In the genomic region with DNA sequence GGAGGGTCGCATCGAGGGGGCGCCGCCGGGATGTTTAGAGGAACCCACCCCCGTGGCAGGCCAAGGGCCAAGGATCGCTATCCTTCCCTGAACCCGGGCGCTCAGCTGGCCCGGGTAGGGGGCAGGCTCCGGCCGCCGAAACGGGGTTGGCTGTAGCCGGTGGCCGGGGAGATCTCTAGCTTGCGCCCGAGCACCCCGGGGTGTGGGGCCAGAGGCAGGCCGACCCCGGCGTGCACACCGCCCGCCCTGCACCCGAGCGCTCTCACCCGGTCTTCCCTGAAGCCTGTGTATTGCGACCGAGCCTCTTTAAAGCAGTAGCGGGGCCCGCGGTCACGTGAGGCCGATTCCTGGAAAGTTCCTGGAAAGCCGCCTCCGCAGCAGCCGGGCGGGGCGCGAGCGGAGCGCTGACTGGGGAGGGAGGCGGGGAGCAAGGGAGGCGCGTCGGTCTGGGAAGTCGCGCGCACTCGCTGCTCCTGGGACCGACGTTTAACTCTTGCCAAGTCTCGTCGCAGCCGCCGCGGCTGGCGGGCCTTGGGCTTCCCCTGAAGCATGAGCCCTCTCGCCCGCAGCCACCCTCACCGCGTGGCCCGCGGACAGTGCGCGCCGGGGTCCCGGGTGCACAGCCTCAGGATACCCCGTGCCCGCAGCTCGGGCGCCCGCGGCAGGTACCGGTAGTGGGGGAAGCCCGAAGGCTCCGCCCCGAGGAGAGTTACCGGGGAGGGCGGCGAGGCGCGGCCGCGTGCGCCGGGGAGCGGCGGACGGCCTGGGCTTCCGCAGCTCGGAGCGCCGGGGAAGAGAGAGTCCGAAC, we compare ENCODE assay signal across 8 cellular contexts. TPM values are rescaled to one million over a fixed set of nuclear protein-coding genes. Genes with fewer than 3 reads are reported as not detected.
DNase-seq lines count a peak whose midpoint lies in the region; ATAC-seq and TF ChIP-seq lines count a peak whose summit lies in the region.

No MANE protein-coding gene starts in this region.

- H3K36me3 Mint-ChIP-seq in nephron (ENCODE audit: low read depth) = peaks cover 30% of the 10 kb centered on the region

- H3K4me3 ChIP-seq in fibroblast of the aortic adventitia (ENCODE audit: low read depth, low read length) = peak overlapping the region; percentile 77

- H3K27me3 Mint-ChIP-seq in nephron (ENCODE audit: low read depth) = peaks cover 50% of the 10 kb centered on the region

- ATAC-seq in GM21526 (IDR thresholded peaks at IDR 0.05; ENCODE audit: low FRiP score, unreplicated experiment) = peak; percentile 53
- ATAC-seq in stimulated activated naive CD8-positive, alpha-beta T cell treated with anti-CD3 and anti-CD28 coated beads, Interleukin-15, Interleukin-2, amounts not matched to agents 100 U/mL and 50 U/mL, for 24 hours = peak; percentile 73

- TF ChIP-seq CTCF in fibroblast of the aortic adventitia (IDR thresholded peaks at IDR 0.05; ENCODE audit: insufficient read depth, low read length) (no peak), nephron (IDR thresholded peaks at IDR 0.05; ENCODE audit: unreplicated experiment in 3 of 3) (no peak)

- H3K27ac Mint-ChIP-seq in nephron = peak overlapping the region in 2 of 3 experiments; percentile 62 to 92

- H3K9me3 Mint-ChIP-seq in nephron = no peaks in the 10 kb centered on the region

- peak overlapping the region; percentile 88 to 96 (median 96) for H3K4me3 Mint-ChIP-seq in nephron

- H3K4me1 Mint-ChIP-seq in nephron = peaks cover 35% of the 10 kb centered on the region

- DNase-seq in DMS153 treated with DMSO at 0.1 percent for 48 hours (lab: John Stamatoyannopoulos, UW; ENCODE audit: unreplicated experiment) = peak; percentile 51
- peak; percentile 79 for DNase-seq in HuH-7.5 (ENCODE audit: low spot score)
- peak; percentile 90 for DNase-seq in RPMI7951 (ENCODE audit: low read depth)
- peak; percentile 91 for DNase-seq in activated effector memory CD4-positive, alpha-beta T cell treated with Interleukin-2 at 50 U/mL for 16 hours
- peak; percentile 89 for DNase-seq in fibroblast of the aortic adventitia (ENCODE audit: low read depth)
- DNase-seq in stimulated activated naive CD8-positive, alpha-beta T cell treated with anti-CD3 and anti-CD28 coated beads, Interleukin-15, Interleukin-2, amounts not matched to agents 100 U/mL and 50 U/mL, for 24 hours = peak; percentile 90

RNA-seq across cellular contexts. Expression of a gene that starts 1.7 kb away (rescaled TPM):
- total RNA-seq in RPMI7951 (2014; rRNA removed; shearing (Covaris generic)) = 7.3 and 9.5 TPM in 2 replicates
- 6.3 and 15.0 TPM in 2 replicates for total RNA-seq in fibroblast of the aortic adventitia (ENCODE audit: low replicate concordance)

Comparison
In these comparisons a context has a peak if more than half of its experiments do, and no peak if none do; other contexts are left out.
1. Peak in every context shown above with its lines: DNase-seq, ATAC-seq and H3K4me3 ChIP-seq.